23 cellular contexts compared by ENCODE assay signal in the genomic region with DNA sequence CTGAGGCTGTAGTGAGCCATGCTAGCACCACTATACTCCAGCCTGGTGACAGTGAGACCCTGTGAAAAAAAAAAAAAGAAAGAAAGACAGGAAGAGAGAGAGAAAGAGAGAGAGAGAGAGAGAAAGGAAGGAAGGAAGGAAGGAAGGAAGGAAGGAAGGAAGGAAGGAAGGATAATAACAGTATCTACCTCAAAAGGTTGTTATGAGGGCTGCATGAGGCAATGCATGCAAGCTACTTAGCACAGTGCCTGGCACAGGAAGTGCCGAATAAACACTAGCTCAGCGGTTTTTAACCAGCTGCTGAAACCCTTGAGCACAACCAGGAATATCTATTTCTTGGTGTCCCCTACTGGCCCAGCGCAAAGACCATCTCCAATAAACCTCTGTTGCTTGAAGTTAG.
A peak's percentile ranks its signal among the peaks of the same experiment; 100 is the strongest.
DNase-seq lines count a peak whose midpoint lies in the region; ATAC-seq, FAIRE-seq and TF ChIP-seq lines count a peak whose summit lies in the region.
"Had no signal": no experiment of that assay in that cellular context is flagged by ENCODE, and none has a peak within 500 bp of the region (broad histone marks: within the 10 kb centered on the region; RNA-seq: fewer than 3 reads in every experiment).

No MANE protein-coding gene starts in this region.

- H3K4me1 Mint-ChIP-seq in CD4-positive, alpha-beta memory T cell = peaks cover 3 to 9% (median 7%) of the 10 kb centered on the region in 4 donors
- peaks cover 6 to 14% (median 7%) of the 10 kb centered on the region in 3 donors for H3K4me1 Mint-ChIP-seq in T-cell
- peaks cover 29% of the 10 kb centered on the region for H3K4me1 Mint-ChIP-seq in memory B cell
- H3K4me1 Mint-ChIP-seq in nephron progenitor cell = peaks cover 11% of the 10 kb centered on the region

- no peaks in the 10 kb centered on the region for H3K27me3 ChIP-seq in CD4-positive, alpha-beta memory T cell (ENCODE audit: insufficient read depth, low read length)
- H3K27me3 ChIP-seq: dorsolateral prefrontal cortex, testis, uterus had no signal

- H3K9me3 Mint-ChIP-seq in CD4-positive, alpha-beta memory T cell = peaks cover 0 to 4% (median under 1%) of the 10 kb centered on the region in 8 donors
- H3K9me3 Mint-ChIP-seq in T-cell = no peaks in the 10 kb centered on the region
- H3K9me3 Mint-ChIP-seq in memory B cell = no peaks in the 10 kb centered on the region
- H3K9me3 Mint-ChIP-seq in nephron progenitor cell = peaks cover 30% of the 10 kb centered on the region

- no peaks in the 10 kb centered on the region for H3K27me3 Mint-ChIP-seq in CD4-positive, alpha-beta memory T cell
- H3K27me3 Mint-ChIP-seq in T-cell (no peaks in the 10 kb centered on the region), memory B cell (no peaks in the 10 kb centered on the region), nephron progenitor cell (ENCODE audit: low read depth, poor library complexity) (peaks cover 12% of the 10 kb centered on the region)
- H3K27me3 Mint-ChIP-seq: activated naive CD8-positive, alpha-beta T cell; activated T-cell treated with anti-CD3 and anti-CD28 coated beads, Interleukin-2, amount 50 U/mL, for 24 hours had no signal

- WGBS in A549 (ENCODE audit: missing lambda C conversion rate) = 61% methylated on average over 3 of the region's 3 CpGs

- DNase-seq in A549 (ENCODE audit: low read depth in 1 of 2, low spot score in 1 of 2) (no peak), T-cell (no peak), memory B cell (ENCODE audit: low spot score in 2 of 2) (no peak), NOMO-1 (lab: John Stamatoyannopoulos, UW; ENCODE audit: unreplicated experiment in 2 of 2) (no peak), nephron progenitor cell (no peak)
- no peak for DNase-seq in CD4-positive, alpha-beta memory T cell
- DNase-seq: activated CD4-positive, alpha-beta T cell treated with anti-CD3 and anti-CD28 coated beads, Interleukin-2, amount 50 U/mL, for 4 hours; activated T-cell treated with anti-CD3 and anti-CD28 coated beads, Interleukin-2, amount 50 U/mL, for 24 hours; caudate nucleus; dorsolateral prefrontal cortex; HCEC 1CT; mesenchymal stem cell; NCI-H1417; NCI-H2081 treated with DMSO at 0.1 percent for 48 hours; NCI-H345; NCI-H748 treated with DMSO at 0.1 percent for 48 hours; stimulated activated naive CD4-positive, alpha-beta T cell; T-helper 9 cell; testis; uterus had no signal

- no peaks in the 10 kb centered on the region for H3K36me3 Mint-ChIP-seq in CD4-positive, alpha-beta memory T cell
- H3K36me3 Mint-ChIP-seq in T-cell (no peaks in the 10 kb centered on the region), memory B cell (peaks cover 6% of the 10 kb centered on the region), nephron progenitor cell (ENCODE audit: low read depth) (no peaks in the 10 kb centered on the region)

- CTCF ChIA-PET in A549 (lab: Yijun Ruan, JAX) (no interaction called here), T-cell (lab: Charles Lee) (interaction anchor here in 1 of 2 donors (0.7 kb wide), 2 partner anchors 45 to 179 kb away, joined by 4 to 6 read pairs; no protein-coding TSS in a partner anchor)
- CTCF ChIA-PET in CD4-positive, alpha-beta memory T cell (lab: Charles Lee; ENCODE audit: partially characterized antibody) = interaction anchor here (0.6 kb wide), 1 partner anchor 53 kb away, joined by 4 read pairs; no protein-coding TSS in a partner anchor

- H3K4me2 ChIP-seq in A549 = no peak overlapping the region

- H3K4me3 ChIP-seq in A549 = no peak overlapping the region
- H3K4me3 ChIP-seq in CD4-positive, alpha-beta memory T cell (ENCODE audit: low read length in 2 of 2) = no peak overlapping the region
- H3K4me3 ChIP-seq: dorsolateral prefrontal cortex, testis, uterus had no signal

- no peak for TF ChIP-seq EP300 in A549 (IDR thresholded peaks at IDR 0.05)

- no peak for FAIRE-seq in A549 (lab: Jason Lieb, UNC)
- FAIRE-seq: astrocyte had no signal

- TF ChIP-seq POLR2A in A549 (IDR thresholded peaks at IDR 0.05; ENCODE audit: low read length) = no peak

- peaks cover 10% of the 10 kb centered on the region for H3K4me1 ChIP-seq in A549
- no peaks in the 10 kb centered on the region for H3K4me1 ChIP-seq in CD4-positive, alpha-beta memory T cell (ENCODE audit: insufficient read depth, low read length)
- H3K4me1 ChIP-seq: testis, uterus had no signal

- no peak for TF ChIP-seq RAD21 in A549 (conservative IDR thresholded peaks at IDR 0.05 in 1 of 2, IDR thresholded peaks at IDR 0.05 in 1 of 2)

- POLR2A ChIA-PET in A549 (lab: Yijun Ruan, JAX) (no interaction called here), T-cell (lab: Charles Lee) (interaction anchor here in 1 of 2 donors (0.6 kb wide), 1 partner anchor 37 kb away, joined by 3 read pairs; no protein-coding TSS in a partner anchor)
- POLR2A ChIA-PET in CD4-positive, alpha-beta memory T cell (lab: Charles Lee; ENCODE audit: partially characterized antibody) = no interaction called here

- intact Hi-C loops in CD4-positive, alpha-beta memory T cell (cut with micrococcal nuclease) = no loop called here

- H3K36me3 ChIP-seq in CD4-positive, alpha-beta memory T cell (ENCODE audit: insufficient read depth, low read length) = no peaks in the 10 kb centered on the region
- H3K36me3 ChIP-seq: uterus had no signal

- H3K27ac ChIP-seq in A549 = no peak overlapping the region
- no peak overlapping the region for H3K27ac ChIP-seq in CD4-positive, alpha-beta memory T cell (ENCODE audit: low read depth, low read length)
- H3K27ac ChIP-seq: testis, uterus had no signal

- peak overlapping the region in 4 of 7 donors; percentile 13 to 82 (median 70) for H3K27ac Mint-ChIP-seq in CD4-positive, alpha-beta memory T cell
- H3K27ac Mint-ChIP-seq in T-cell = peak overlapping the region; percentile 46 to 81
- H3K27ac Mint-ChIP-seq in memory B cell = peak overlapping the region; percentile 60
- H3K27ac Mint-ChIP-seq in nephron progenitor cell = no peak overlapping the region
- H3K27ac Mint-ChIP-seq: activated naive CD8-positive, alpha-beta T cell; activated T-cell treated with anti-CD3 and anti-CD28 coated beads, Interleukin-2, amount 50 U/mL, for 24 hours had no signal

- ATAC-seq in A549 = no peak
- ATAC-seq in T-cell (replicated peaks in 1 of 4) = no peak
- ATAC-seq in memory B cell (ENCODE audit: low read depth) = no peak
- no peak for ATAC-seq in HG03565 (IDR thresholded peaks at IDR 0.05; ENCODE audit: unreplicated experiment)

- H3K4me3 Mint-ChIP-seq in CD4-positive, alpha-beta memory T cell = peak overlapping the region in 2 of 8 donors; percentile 15 to 44
- H3K4me3 Mint-ChIP-seq in T-cell (no peak overlapping the region), memory B cell (no peak overlapping the region), nephron progenitor cell (no peak overlapping the region)
- H3K4me3 Mint-ChIP-seq: activated naive CD8-positive, alpha-beta T cell; activated T-cell treated with anti-CD3 and anti-CD28 coated beads, Interleukin-2, amount 50 U/mL, for 24 hours had no signal

- TF ChIP-seq CTCF in A549 (IDR thresholded peaks at IDR 0.05) (no peak), nephron progenitor cell (IDR thresholded peaks at IDR 0.05) (no peak)

- no peaks in the 10 kb centered on the region for H3K9me3 ChIP-seq in A549
- H3K9me3 ChIP-seq in CD4-positive, alpha-beta memory T cell (ENCODE audit: control insufficient read depth in 1 of 2, low read length in 2 of 2) = no peaks in the 10 kb centered on the region
- H3K9me3 ChIP-seq: testis, uterus had no signal

TF ChIP-seq in A549, 52 proteins besides CTCF, POLR2A, EP300 and RAD21:
- TF ChIP-seq MAFK (IDR thresholded peaks at IDR 0.05; ENCODE audit: partially characterized antibody) = peak; percentile 57
- no peak for TF ChIP-seq PHF8 (IDR thresholded peaks at IDR 0.05; ENCODE audit: borderline replicate concordance, low read depth)
